In the genomic region with DNA sequence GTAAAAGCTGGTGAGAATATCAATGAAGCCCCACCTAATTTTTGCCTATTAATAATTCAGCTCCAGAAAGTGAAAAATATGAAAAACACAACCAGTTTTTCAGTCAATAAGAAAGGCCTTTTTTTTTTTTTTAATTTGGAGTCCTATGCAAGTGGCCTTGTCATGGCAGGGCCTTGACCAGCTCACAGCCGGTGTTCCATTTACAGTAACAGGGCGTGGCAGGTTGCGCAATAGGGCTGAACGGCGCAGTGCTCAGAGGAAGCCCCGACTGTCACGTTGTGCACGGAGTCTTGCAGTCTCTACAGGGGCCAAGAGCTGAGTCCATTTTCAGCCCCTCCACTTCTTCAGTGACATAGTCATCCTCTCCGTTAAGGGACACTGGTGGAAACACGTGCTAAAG, we compare ENCODE assay signal across 10 cellular contexts.
A peak's percentile ranks its signal among the peaks of the same experiment; 100 is the strongest.
DNase-seq lines count a peak whose midpoint lies in the region; ATAC-seq and TF ChIP-seq lines count a peak whose summit lies in the region.
"Had no signal": no experiment of that assay in that cellular context is flagged by ENCODE, and none has a peak within 500 bp of the region (broad histone marks: within the 10 kb centered on the region; RNA-seq: fewer than 3 reads in every experiment).

No MANE protein-coding gene starts in this region.

- H3K4me1 ChIP-seq in heart right ventricle (peaks cover 0 to 41% (median 6%) of the 10 kb centered on the region in 9 donors), tibial nerve (peaks cover 0 to 11% (median 0%) of the 10 kb centered on the region in 4 donors), ascending aorta (peaks cover 0 to 11% of the 10 kb centered on the region in 2 donors)

- H3K4me1 Mint-ChIP-seq in activated naive CD4-positive, alpha-beta T cell treated with anti-CD3 and anti-CD28 coated beads for 36 hours (ENCODE audit: low read depth) = peaks cover 6% of the 10 kb centered on the region
- H3K4me1 Mint-ChIP-seq in type B pancreatic cell (ENCODE audit: unreplicated experiment) = peaks cover 49% of the 10 kb centered on the region
- H3K4me1 Mint-ChIP-seq: CD4-positive, CD25-positive, alpha-beta regulatory T cell had no signal

- H3K4me3 ChIP-seq in heart right ventricle = peak overlapping the region in 1 of 10 donors; percentile 1
- H3K4me3 ChIP-seq in tibial nerve = no peak overlapping the region
- no peak overlapping the region for H3K4me3 ChIP-seq in ascending aorta

- H3K9me3 ChIP-seq in heart right ventricle = peaks cover 0 to 11% (median 0%) of the 10 kb centered on the region in 11 donors
- H3K9me3 ChIP-seq in tibial nerve = no peaks in the 10 kb centered on the region
- no peaks in the 10 kb centered on the region for H3K9me3 ChIP-seq in ascending aorta

- no peak for TF ChIP-seq POLR2A in tibial nerve (IDR thresholded peaks at IDR 0.05)

- CTCF ChIA-PET in activated naive CD4-positive, alpha-beta T cell treated with anti-CD3 and anti-CD28 coated beads for 36 hours (lab: Charles Lee) = no interaction called here

- no peak overlapping the region for H3K27ac Mint-ChIP-seq in activated naive CD4-positive, alpha-beta T cell treated with anti-CD3 and anti-CD28 coated beads for 36 hours
- H3K27ac Mint-ChIP-seq in type B pancreatic cell = peak overlapping the region; percentile 85
- H3K27ac Mint-ChIP-seq: CD4-positive, CD25-positive, alpha-beta regulatory T cell had no signal

- no peaks in the 10 kb centered on the region for H3K36me3 Mint-ChIP-seq in activated naive CD4-positive, alpha-beta T cell treated with anti-CD3 and anti-CD28 coated beads for 36 hours (ENCODE audit: low read depth)
- H3K36me3 Mint-ChIP-seq in type B pancreatic cell = no peaks in the 10 kb centered on the region
- H3K36me3 Mint-ChIP-seq: CD4-positive, CD25-positive, alpha-beta regulatory T cell had no signal

- H3K36me3 ChIP-seq in heart right ventricle (no peaks in the 10 kb centered on the region), tibial nerve (no peaks in the 10 kb centered on the region), ascending aorta (no peaks in the 10 kb centered on the region)

- no peaks in the 10 kb centered on the region for H3K27me3 ChIP-seq in heart right ventricle
- H3K27me3 ChIP-seq in tibial nerve = no peaks in the 10 kb centered on the region
- no peaks in the 10 kb centered on the region for H3K27me3 ChIP-seq in ascending aorta

- H3K4me3 Mint-ChIP-seq in activated naive CD4-positive, alpha-beta T cell treated with anti-CD3 and anti-CD28 coated beads for 36 hours = peak overlapping the region; percentile 10
- H3K4me3 Mint-ChIP-seq in type B pancreatic cell = peak overlapping the region; percentile 82
- H3K4me3 Mint-ChIP-seq: CD4-positive, CD25-positive, alpha-beta regulatory T cell had no signal

- TF ChIP-seq CTCF in heart right ventricle (IDR thresholded peaks at IDR 0.05) (no peak), type B pancreatic cell (conservative IDR thresholded peaks at IDR 0.05) (no peak), tibial nerve (IDR thresholded peaks at IDR 0.05) (no peak), ascending aorta (IDR thresholded peaks at IDR 0.05) (no peak)

- H3K27me3 Mint-ChIP-seq in activated naive CD4-positive, alpha-beta T cell treated with anti-CD3 and anti-CD28 coated beads for 36 hours (ENCODE audit: low read depth) = peaks cover 15% of the 10 kb centered on the region
- H3K27me3 Mint-ChIP-seq in type B pancreatic cell = no peaks in the 10 kb centered on the region

- peak in 5 of 8 donors; percentile 34 to 62 (median 44) for ATAC-seq in heart right ventricle

- H3K9me3 Mint-ChIP-seq in activated naive CD4-positive, alpha-beta T cell treated with anti-CD3 and anti-CD28 coated beads for 36 hours = no peaks in the 10 kb centered on the region
- H3K9me3 Mint-ChIP-seq in type B pancreatic cell = peaks cover 6% of the 10 kb centered on the region

- intact Hi-C loops in activated naive CD4-positive, alpha-beta T cell treated with anti-CD3 and anti-CD28 coated beads for 36 hours (cut with micrococcal nuclease) = no loop called here
- intact Hi-C loops in heart right ventricle (cut with DNase I) (no loop called here), ascending aorta (cut with DNase I) (loop anchor here (5.0 kb wide), 1 partner anchor 183 kb away; a partner anchor contains a TSS)

- no peak for TF ChIP-seq EP300 in tibial nerve (IDR thresholded peaks at IDR 0.05)

- no peak for DNase-seq in activated naive CD4-positive, alpha-beta T cell treated with anti-CD3 and anti-CD28 coated beads for 36 hours
- no peak for DNase-seq in activated naive CD4-positive, alpha-beta T cell treated with anti-CD3 and anti-CD28 coated beads, Interleukin-2, amount 50 U/mL, for 16 hours
- DNase-seq in NOMO-1 treated with dmso at 0.1 percent for 144 hours (lab: John Stamatoyannopoulos, UW; ENCODE audit: unreplicated experiment) (peak; percentile 61), heart right ventricle (peak in 1 of 2 donors; percentile 35), type B pancreatic cell (ENCODE audit: extremely low spot score, unreplicated experiment) (no peak), tibial nerve (ENCODE audit: low spot score in 2 of 2) (no peak), ascending aorta (ENCODE audit: low spot score in 2 of 2) (no peak), NCI-H187 treated with DMSO at 0.1 percent for 48 hours (lab: John Stamatoyannopoulos, UW) (no peak)
- DNase-seq: CD4-positive, CD25-positive, alpha-beta regulatory T cell; NCI-H446 had no signal

- H3K27ac ChIP-seq in heart right ventricle (no peak overlapping the region), tibial nerve (no peak overlapping the region), ascending aorta (no peak overlapping the region)

- WGBS in heart right ventricle, 2 donors = 77 to 87% methylated on average over 10 of the region's 10 CpGs
- WGBS in tibial nerve, 2 donors = 85 to 89% methylated on average over 10 of the region's 10 CpGs
